17 cellular contexts compared by ENCODE assay signal in the genomic region with DNA sequence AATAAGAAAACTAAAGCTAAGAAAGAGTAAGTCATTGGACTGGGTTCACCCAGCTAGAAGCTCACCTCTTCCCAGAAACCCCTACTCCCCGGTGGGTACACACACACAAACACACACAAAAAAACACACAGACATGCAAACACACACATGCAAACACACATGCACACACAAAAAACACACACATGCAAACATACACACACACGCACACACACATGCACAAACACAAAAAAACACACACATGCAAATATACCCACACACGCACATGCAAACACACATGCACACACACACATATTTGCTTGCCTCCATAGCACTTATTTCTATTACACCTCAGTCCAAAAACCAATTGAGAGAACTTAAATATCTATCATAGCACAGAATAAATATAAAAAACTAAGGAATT. TPM values are rescaled to one million over a fixed set of nuclear protein-coding genes. Genes with fewer than 3 reads are reported as not detected.
"Had no signal": no experiment of that assay in that cellular context is flagged by ENCODE, and none has a peak within 500 bp of the region (broad histone marks: within the 10 kb centered on the region; RNA-seq: fewer than 3 reads in every experiment).

No MANE protein-coding gene starts in this region.

- H3K4me3 ChIP-seq: esophagus muscularis mucosa, gastrocnemius medialis, heart right ventricle, ovary, smooth muscle cell had no signal

- ATAC-seq: effector memory CD8-positive, alpha-beta T cell; gastrocnemius medialis; heart right ventricle; right cardiac atrium had no signal

- H3K27ac Mint-ChIP-seq: effector memory CD8-positive, alpha-beta T cell had no signal

- H3K9me3 ChIP-seq: esophagus muscularis mucosa, gastrocnemius medialis, ovary had no signal

- H3K27me3 ChIP-seq: esophagus muscularis mucosa, gastrocnemius medialis, heart right ventricle, ovary had no signal

- H3K4me3 Mint-ChIP-seq: effector memory CD8-positive, alpha-beta T cell; naive B cell had no signal

- H3K36me3 ChIP-seq: esophagus muscularis mucosa, gastrocnemius medialis, heart right ventricle, ovary had no signal

- H3K27me3 Mint-ChIP-seq: effector memory CD8-positive, alpha-beta T cell; naive B cell; progenitor cell of endocrine pancreas had no signal

- H3K9me3 Mint-ChIP-seq: effector memory CD8-positive, alpha-beta T cell had no signal

- H3K4me1 ChIP-seq: gastrocnemius medialis had no signal

- DNase-seq: cortex of kidney; effector memory CD8-positive, alpha-beta T cell; gastrocnemius medialis; heart right ventricle; hypothalamus; kidney glomerular epithelial cell; mesendoderm; naive B cell; ovary; right cardiac atrium; stimulated activated CD4-positive, alpha-beta T cell treated with anti-CD3 and anti-CD28 coated beads, Interleukin-2, amount 100 ng/mL, for 48 hours; stimulated activated naive CD4-positive, alpha-beta T cell treated with Interleukin-2 at 50 U/mL for 16 hours had no signal

- H3K27ac ChIP-seq: epithelial cell of prostate, esophagus muscularis mucosa, gastrocnemius medialis, heart right ventricle, ovary had no signal

- H3K4me2 ChIP-seq: smooth muscle cell had no signal

RNA-seq across cellular contexts. Expression of a gene that starts 26.1 kb away (rescaled TPM):
- total RNA-seq: lung microvascular endothelial cell had no signal
